ENCODE assay signal across 13 cellular contexts in the genomic region with DNA sequence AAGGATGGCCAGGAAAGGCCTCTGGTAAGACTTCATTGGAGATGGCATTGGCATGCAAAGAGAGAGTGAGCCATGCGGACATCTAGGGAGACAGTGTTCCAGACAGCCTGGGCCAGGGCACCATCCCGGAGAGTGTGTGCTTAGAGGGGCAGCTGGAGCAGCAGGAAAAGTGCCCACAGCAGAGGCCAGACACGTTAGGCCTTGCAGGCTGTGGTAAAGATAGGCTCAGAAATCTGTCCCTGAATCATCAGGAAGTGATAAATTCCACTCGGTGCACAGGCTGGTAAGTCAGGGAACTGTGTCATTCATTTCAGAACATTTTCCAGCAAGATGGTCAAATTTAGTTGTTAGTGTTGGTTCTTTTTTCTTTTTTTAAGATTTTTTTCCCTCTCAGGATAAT. TPM values are rescaled to one million over a fixed set of nuclear protein-coding genes. Genes with fewer than 3 reads are reported as not detected.
DNase-seq lines count a peak whose midpoint lies in the region; ATAC-seq and TF ChIP-seq lines count a peak whose summit lies in the region.
"Had no signal": no experiment of that assay in that cellular context is flagged by ENCODE, and none has a peak within 500 bp of the region (broad histone marks: within the 10 kb centered on the region; RNA-seq: fewer than 3 reads in every experiment).

No MANE protein-coding gene starts in this region.

- intact Hi-C loops in mammary epithelial cell (cut with micrococcal nuclease) = no loop called here
- intact Hi-C loops in breast epithelium (cut with DNase I; ENCODE audit: low total_unique reads) = loop anchor here (5.0 kb wide), 1 partner anchor 1459 kb away; no protein-coding TSS in a partner anchor
- intact Hi-C loops in left cardiac atrium (cut with DNase I) = loop anchor here in 1 of 2 donors (10.0 kb wide), 1 partner anchor 46 kb away; no protein-coding TSS in a partner anchor
- intact Hi-C loops in tibial artery (cut with DNase I; ENCODE audit: low total_unique reads) = no loop called here

- no peaks in the 10 kb centered on the region for H3K36me3 ChIP-seq in mammary epithelial cell (ENCODE audit: insufficient read depth, low read length)
- no peaks in the 10 kb centered on the region for H3K36me3 ChIP-seq in breast epithelium
- H3K36me3 ChIP-seq in brain microvascular endothelial cell (replicated peaks) = no peaks in the 10 kb centered on the region
- no peaks in the 10 kb centered on the region for H3K36me3 ChIP-seq in tibial artery

- dilution Hi-C loops in mammary epithelial cell (cut with HindIII; ENCODE audit: low sequenced_read_pairs) = no loop called here

- no peaks in the 10 kb centered on the region for H4K20me1 ChIP-seq in mammary epithelial cell (ENCODE audit: insufficient read depth, low read length)

- peak; percentile 57 for DNase-seq in mammary epithelial cell
- DNase-seq in breast epithelium (ENCODE audit: low spot score in 2 of 2) = no peak
- peak; percentile 64 for DNase-seq in brain microvascular endothelial cell
- DNase-seq in left cardiac atrium = no peak
- peak in 1 of 2 donors; percentile 63 for DNase-seq in tibial artery
- DNase-seq in HUDEP-2 (lab: John Stamatoyannopoulos, UW; ENCODE audit: unreplicated experiment in 76 of 76) = no peak
- DNase-seq: activated CD4-positive, alpha-beta T cell treated with anti-CD3 and anti-CD28 coated beads, Interleukin-2, amount 50 U/mL, for 4 hours; anterior cingulate cortex; NCI-H446 had no signal

- CTCF ChIA-PET in mammary epithelial cell (lab: Charles Lee; ENCODE audit: low non-redundant PET) = no interaction called here

- no peaks in the 10 kb centered on the region for H3K79me2 ChIP-seq in mammary epithelial cell (ENCODE audit: insufficient read depth, low read length)

- H3K4me1 ChIP-seq in mammary epithelial cell (ENCODE audit: insufficient read depth, low read length) (peaks cover 14% of the 10 kb centered on the region), breast epithelium (no peaks in the 10 kb centered on the region), tibial artery (peaks cover 0 to 24% (median 3%) of the 10 kb centered on the region in 4 donors)

- WGBS in mammary epithelial cell (ENCODE audit: low coverage, missing lambda C conversion rate) = 41% methylated on average over 4 of the region's 4 CpGs

- no peak overlapping the region for H3K9ac ChIP-seq in mammary epithelial cell (ENCODE audit: insufficient read depth, low read length)

- H3K4me2 ChIP-seq in mammary epithelial cell (ENCODE audit: insufficient read depth, low read depth, low read length) = no peak overlapping the region

- peak overlapping the region; percentile 67 for H2AFZ ChIP-seq in mammary epithelial cell (ENCODE audit: low read depth, low read length)

- no TSS peak for BruUV-seq in mammary epithelial cell (replicated peaks; lab: Mats Ljungman, UMichigan)

- H3K27me3 ChIP-seq in mammary epithelial cell (ENCODE audit: insufficient read depth, low read length) = peaks cover 3% of the 10 kb centered on the region
- no peaks in the 10 kb centered on the region for H3K27me3 ChIP-seq in breast epithelium
- H3K27me3 ChIP-seq in brain microvascular endothelial cell (replicated peaks) = no peaks in the 10 kb centered on the region
- H3K27me3 ChIP-seq in tibial artery = no peaks in the 10 kb centered on the region

- in situ Hi-C loops in mammary epithelial cell (cut with MboI; ENCODE audit: low sequenced_read_pairs in 2 of 2) (no loop called here), brain microvascular endothelial cell (cut with HindIII; ENCODE audit: low pct_ligation_motif_present, low sequenced_read_pairs) (no loop called here)

- no peak for TF ChIP-seq POLR2A in breast epithelium (IDR thresholded peaks at IDR 0.05)

- ATAC-seq in left cardiac atrium = peak; percentile 56 to 68
- no peak for ATAC-seq in HG02571 (IDR thresholded peaks at IDR 0.05; ENCODE audit: unreplicated experiment)
- ATAC-seq in GM18520 (IDR thresholded peaks at IDR 0.05; ENCODE audit: unreplicated experiment) = no peak
- ATAC-seq: HCT116 had no signal

- H3K9me3 ChIP-seq in mammary epithelial cell (replicated peaks; ENCODE audit: insufficient read depth, low read length) = no peaks in the 10 kb centered on the region
- no peaks in the 10 kb centered on the region for H3K9me3 ChIP-seq in breast epithelium
- no peaks in the 10 kb centered on the region for H3K9me3 ChIP-seq in tibial artery

- no peak overlapping the region for H3K4me3 ChIP-seq in mammary epithelial cell (replicated peaks in 1 of 3; ENCODE audit: insufficient read depth in 1 of 3, low read depth in 2 of 3, low read length in 3 of 3)
- H3K4me3 ChIP-seq in breast epithelium = no peak overlapping the region
- no peak overlapping the region for H3K4me3 ChIP-seq in brain microvascular endothelial cell (ENCODE audit: low read depth, low read length)
- no peak overlapping the region for H3K4me3 ChIP-seq in tibial artery

- TF ChIP-seq CTCF in mammary epithelial cell (conservative IDR thresholded peaks at IDR 0.05 in 1 of 2, IDR thresholded peaks at IDR 0.05 in 1 of 2; ENCODE audit: extremely low read depth in 1 of 2, insufficient read depth in 1 of 2, low read depth in 1 of 2, low read length in 2 of 2) = no peak
- TF ChIP-seq CTCF in breast epithelium (IDR thresholded peaks at IDR 0.05) = no peak
- no peak for TF ChIP-seq CTCF in brain microvascular endothelial cell (IDR thresholded peaks at IDR 0.05; ENCODE audit: low read depth, low read length, missing control alignments)
- no peak for TF ChIP-seq CTCF in tibial artery (IDR thresholded peaks at IDR 0.05)

- H3K27ac ChIP-seq in mammary epithelial cell (ENCODE audit: insufficient read depth, low read depth, low read length) (no peak overlapping the region), breast epithelium (no peak overlapping the region), brain microvascular endothelial cell (peak overlapping the region; percentile 50), tibial artery (peak overlapping the region; percentile 48 to 59)

RNA-seq across cellular contexts. Expression of gene GALNT16, which starts 8.8 kb away (rescaled TPM):
- total RNA-seq in mammary epithelial cell (under 1 TPM; 0.09 to 0.67 TPM), breast epithelium (10 to 100 TPM in 1 of 3 donors, 1 to 10 TPM in 2; 6.3 to 20.6 (median 8.8) TPM), left cardiac atrium (10 to 100 TPM; 28.8 to 50.0 TPM)
- polyA plus RNA-seq in mammary epithelial cell = 0.07 TPM
- not detected for polyA minus RNA-seq in mammary epithelial cell
- total RNA-seq: HT-29 had no signal

Comparison
In these comparisons a context has a peak if more than half of its experiments do, and no peak if none do; other contexts are left out.
1. DNase-seq: peak in mammary epithelial cell (single experiment) and brain microvascular endothelial cell (single experiment); none in breast epithelium (0 of 2), left cardiac atrium (single experiment) and HUDEP-2 (0 of 76).
2. RNA of gene GALNT16, which starts 8.8 kb away (total RNA-seq): 28.8 to 50.0 TPM in left cardiac atrium and 6.3 to 20.6 TPM in breast epithelium; 0.09 to 0.67 TPM in mammary epithelial cell; every median in the first group is over 4 times any median in the second.
3. H3K27ac ChIP-seq: peak in brain microvascular endothelial cell (single experiment) and tibial artery (2 of 2); none in mammary epithelial cell (single experiment) and breast epithelium (0 of 2).
4. ATAC-seq: peak in left cardiac atrium (2 of 2); none in HG02571 (single experiment) and GM18520 (single experiment).